In the genomic region with DNA sequence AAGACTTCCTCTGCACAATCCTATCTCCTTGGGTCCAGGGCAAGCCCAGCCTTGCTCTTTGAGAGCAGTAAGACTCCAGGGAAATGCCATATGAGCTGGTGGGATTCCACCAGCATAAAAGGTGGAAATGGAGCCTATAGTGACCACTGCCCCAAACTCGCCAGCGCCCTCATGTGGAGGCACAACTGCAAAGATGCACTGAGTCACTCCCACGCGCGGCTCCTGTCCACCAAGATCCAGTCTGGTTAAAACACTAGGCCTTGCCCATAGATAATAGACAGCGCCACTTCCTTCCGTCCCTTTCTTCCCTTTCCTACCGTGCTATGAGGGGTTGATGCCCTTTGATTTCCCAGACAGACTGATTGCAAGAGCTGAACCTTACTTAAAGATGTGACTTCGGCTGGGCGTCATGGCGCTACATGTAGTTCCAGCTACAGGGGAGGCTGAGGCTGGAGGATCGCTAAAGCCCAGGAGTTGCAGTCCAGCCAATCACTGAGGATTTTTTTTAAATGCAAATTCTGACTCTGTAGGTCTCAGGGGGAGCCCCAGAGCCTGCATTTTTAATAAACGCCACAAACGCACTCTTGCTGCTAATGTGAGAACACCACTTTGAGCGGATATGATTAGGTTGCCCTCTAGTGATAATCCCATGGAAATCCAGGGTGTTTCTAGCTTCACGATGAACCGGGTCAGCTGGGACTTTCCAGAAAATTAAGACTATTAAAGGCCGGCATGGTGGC, we compare ENCODE assay signal across 9 cellular contexts.
DNase-seq lines count a peak whose midpoint lies in the region; ATAC-seq and TF ChIP-seq lines count a peak whose summit lies in the region.
"Had no signal": no experiment of that assay in that cellular context is flagged by ENCODE, and none has a peak within 500 bp of the region (broad histone marks: within the 10 kb centered on the region; RNA-seq: fewer than 3 reads in every experiment).

No MANE protein-coding gene starts in this region.

- peaks cover 2% of the 10 kb centered on the region for H3K27me3 Mint-ChIP-seq in endothelial cell (ENCODE audit: unreplicated experiment)

- H4K20me1 ChIP-seq in neural cell (ENCODE audit: insufficient read depth) = no peaks in the 10 kb centered on the region

- no peak for ATAC-seq in GM18873 (IDR thresholded peaks at IDR 0.05; ENCODE audit: low FRiP score, unreplicated experiment)
- ATAC-seq in GM18870 (IDR thresholded peaks at IDR 0.05; ENCODE audit: unreplicated experiment) = no peak

- in situ Hi-C loops in ACHN (cut with HindIII; ENCODE audit: low pct_ligation_motif_present, low pct_unique_long_range_greater_than_20kb, low sequenced_read_pairs) = no loop called here

- H3K9ac ChIP-seq in neural cell (ENCODE audit: low read length) = no peak overlapping the region

- TF ChIP-seq RAD21 in neural cell (conservative IDR thresholded peaks at IDR 0.05) = no peak

- no peaks in the 10 kb centered on the region for H3K4me1 Mint-ChIP-seq in endothelial cell (ENCODE audit: unreplicated experiment)

- H3K27ac Mint-ChIP-seq in endothelial cell (ENCODE audit: unreplicated experiment) = no peak overlapping the region

- no peak overlapping the region for H3K4me2 ChIP-seq in neural cell (ENCODE audit: low read length)

- no peak overlapping the region for H3K4me3 Mint-ChIP-seq in endothelial cell (ENCODE audit: unreplicated experiment)

- TF ChIP-seq CTCF in GM10248 (IDR thresholded peaks at IDR 0.05; ENCODE audit: control extremely low read depth, extremely low read depth, low read depth, missing control alignments) (peak; percentile 19), endothelial cell (IDR thresholded peaks at IDR 0.05; ENCODE audit: unreplicated experiment) (peak; percentile 36), neural cell (IDR thresholded peaks at IDR 0.05; ENCODE audit: poor library complexity, severe bottlenecking) (peak; percentile 28)

- H3K27me3 ChIP-seq in neural cell (ENCODE audit: insufficient read depth, low read depth, low read length) = no peaks in the 10 kb centered on the region

- CTCF ChIA-PET in GM10248 (lab: Yijun Ruan, JAX) = interaction anchor here (0.7 to 2.8 kb wide), 13 partner anchors 7 to 349 kb away, joined by 3 to 12 read pairs (median 4); no protein-coding TSS in a partner anchor

- peak; percentile 60 for DNase-seq in ACHN
- DNase-seq in GM10248 (ENCODE audit: extremely low spot score) = peak; percentile 32
- peak; percentile 8 for DNase-seq in NCI-H748 treated with DMSO at 0.1 percent for 48 hours (lab: John Stamatoyannopoulos, UW)
- DNase-seq in endothelial cell (ENCODE audit: low spot score) = peak; percentile 19
- DNase-seq in ecto neural progenitor cell (ENCODE audit: low spot score) = no peak

- no peaks in the 10 kb centered on the region for H3K36me3 Mint-ChIP-seq in endothelial cell (ENCODE audit: low read depth, unreplicated experiment)

- TF ChIP-seq EP300 in neural cell (conservative IDR thresholded peaks at IDR 0.05; ENCODE audit: poor library complexity, severe bottlenecking) = no peak

- H3F3A ChIP-seq in neural cell (ENCODE audit: insufficient read depth, low read length, poor library complexity, severe bottlenecking) = no peaks in the 10 kb centered on the region

- no peak overlapping the region for H3K27ac ChIP-seq in neural cell (ENCODE audit: low read length)
- H3K27ac ChIP-seq: epithelial cell of prostate had no signal

- H3K9me3 ChIP-seq in neural cell (ENCODE audit: low read length) = no peaks in the 10 kb centered on the region

- no peak overlapping the region for H3K4me3 ChIP-seq in neural cell (ENCODE audit: low read length)

- H2AFZ ChIP-seq in neural cell (ENCODE audit: low read depth, low read length) = no peak overlapping the region

- H3K36me3 ChIP-seq in neural cell (ENCODE audit: insufficient read depth, low read length) = no peaks in the 10 kb centered on the region

- H3K9me3 Mint-ChIP-seq in endothelial cell (ENCODE audit: unreplicated experiment) = no peaks in the 10 kb centered on the region

- H3K9me2 ChIP-seq in neural cell (ENCODE audit: insufficient read depth, low read length) = no peaks in the 10 kb centered on the region

- POLR2A ChIA-PET in GM10248 (lab: Yijun Ruan, JAX) = no interaction called here

- H3K79me2 ChIP-seq in neural cell (replicated peaks; ENCODE audit: insufficient read depth, low read length) = no peaks in the 10 kb centered on the region

TF ChIP-seq in neural cell, 6 proteins besides CTCF, POLR2A, EP300 and RAD21:
- TF ChIP-seq EZH2 (IDR thresholded peaks at IDR 0.05; ENCODE audit: borderline replicate concordance, insufficient read depth, low read length, poor library complexity, severe bottlenecking) = no peak
- TF ChIP-seq, protein P1, sequence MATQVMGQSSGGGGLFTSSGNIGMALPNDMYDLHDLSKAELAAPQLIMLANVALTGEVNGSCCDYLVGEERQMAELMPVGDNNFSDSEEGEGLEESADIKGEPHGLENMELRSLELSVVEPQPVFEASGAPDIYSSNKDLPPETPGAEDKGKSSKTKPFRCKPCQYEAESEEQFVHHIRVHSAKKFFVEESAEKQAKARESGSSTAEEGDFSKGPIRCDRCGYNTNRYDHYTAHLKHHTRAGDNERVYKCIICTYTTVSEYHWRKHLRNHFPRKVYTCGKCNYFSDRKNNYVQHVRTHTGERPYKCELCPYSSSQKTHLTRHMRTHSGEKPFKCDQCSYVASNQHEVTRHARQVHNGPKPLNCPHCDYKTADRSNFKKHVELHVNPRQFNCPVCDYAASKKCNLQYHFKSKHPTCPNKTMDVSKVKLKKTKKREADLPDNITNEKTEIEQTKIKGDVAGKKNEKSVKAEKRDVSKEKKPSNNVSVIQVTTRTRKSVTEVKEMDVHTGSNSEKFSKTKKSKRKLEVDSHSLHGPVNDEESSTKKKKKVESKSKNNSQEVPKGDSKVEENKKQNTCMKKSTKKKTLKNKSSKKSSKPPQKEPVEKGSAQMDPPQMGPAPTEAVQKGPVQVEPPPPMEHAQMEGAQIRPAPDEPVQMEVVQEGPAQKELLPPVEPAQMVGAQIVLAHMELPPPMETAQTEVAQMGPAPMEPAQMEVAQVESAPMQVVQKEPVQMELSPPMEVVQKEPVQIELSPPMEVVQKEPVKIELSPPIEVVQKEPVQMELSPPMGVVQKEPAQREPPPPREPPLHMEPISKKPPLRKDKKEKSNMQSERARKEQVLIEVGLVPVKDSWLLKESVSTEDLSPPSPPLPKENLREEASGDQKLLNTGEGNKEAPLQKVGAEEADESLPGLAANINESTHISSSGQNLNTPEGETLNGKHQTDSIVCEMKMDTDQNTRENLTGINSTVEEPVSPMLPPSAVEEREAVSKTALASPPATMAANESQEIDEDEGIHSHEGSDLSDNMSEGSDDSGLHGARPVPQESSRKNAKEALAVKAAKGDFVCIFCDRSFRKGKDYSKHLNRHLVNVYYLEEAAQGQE (IDR thresholded peaks at IDR 0.05; ENCODE audit: borderline replicate concordance) = no peak
- no peak for TF ChIP-seq TAF1 (IDR thresholded peaks at IDR 0.05; ENCODE audit: low read depth)
